In the genomic region with DNA sequence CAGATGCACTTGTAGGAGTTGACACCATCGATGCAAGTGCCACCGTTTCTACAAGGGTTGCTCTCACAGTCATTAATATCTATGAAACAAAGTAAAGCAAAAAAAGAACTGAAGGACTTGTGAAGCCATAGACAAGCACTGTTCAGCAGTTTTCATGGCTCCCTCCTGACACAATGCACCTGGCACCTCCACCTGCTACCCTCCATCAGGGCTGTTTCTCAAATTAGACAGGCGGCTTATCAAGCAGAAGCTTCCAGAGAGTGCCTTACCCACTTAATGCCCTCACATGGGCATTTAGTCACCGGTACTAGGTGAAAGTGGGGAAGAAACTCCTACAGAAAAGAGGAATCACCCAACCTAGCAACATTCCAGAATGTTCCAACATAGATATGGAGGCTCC, we compare ENCODE assay signal across 18 cellular contexts.
"Had no signal": no experiment of that assay in that cellular context is flagged by ENCODE, and none has a peak within 500 bp of the region (broad histone marks: within the 10 kb centered on the region; RNA-seq: fewer than 3 reads in every experiment).

No MANE protein-coding gene starts in this region.

- H3K9ac ChIP-seq: SK-N-SH had no signal

- H3K4me1 ChIP-seq: upper lobe of right lung had no signal

- H3K9me3 ChIP-seq: sigmoid colon, SK-N-SH, stomach, upper lobe of right lung had no signal

- H3K4me3 ChIP-seq: hepatocyte, sigmoid colon, smooth muscle cell, stomach, upper lobe of right lung had no signal

- DNase-seq: activated CD4-positive, alpha-beta T cell treated with anti-CD3 and anti-CD28 coated beads, Interleukin-2, amount 50 U/mL, for 1 hour; activated CD4-positive, CD25-positive, alpha-beta regulatory T cell treated with anti-CD3 and anti-CD28 coated beads, Interleukin-2, amount 50 U/mL, for 72 hours; activated CD8-positive, alpha-beta T cell treated with anti-CD3 and anti-CD28 coated beads, Interleukin-2, amount 10 ng/mL, durations not matched to agents 7 days and 5 days; activated gamma-delta T cell; anterior cingulate cortex; effector CD8-positive, alpha-beta T cell; glutamatergic neuron; occipital lobe; posterior cingulate gyrus; sigmoid colon; SK-N-SH; stimulated activated CD4-positive, alpha-beta T cell treated with anti-CD3 and anti-CD28 coated beads, Interleukin-15, amount 100 ng/mL, for 24 hours; stomach; upper lobe of right lung had no signal

- FAIRE-seq: frontal cortex had no signal

- ATAC-seq: activated CD8-positive, alpha-beta T cell treated with anti-CD3 and anti-CD28 coated beads, Interleukin-2, amount 10 ng/mL, durations not matched to agents 7 days and 5 days; stimulated activated memory B cell treated with anti-CD40 and anti-IgM and Interleukin-4, amounts not matched to agents 10 μg/mL and 1 μg/mL and 100 μg/mL, for 72 hours; upper lobe of right lung had no signal

- H3K4me2 ChIP-seq: hepatocyte, SK-N-SH, smooth muscle cell had no signal

- H2AFZ ChIP-seq: hepatocyte had no signal

- H3K27me3 ChIP-seq: hepatocyte, sigmoid colon, stomach, upper lobe of right lung had no signal

- H3K27ac ChIP-seq: hepatocyte, upper lobe of right lung had no signal
